In genomic region chr11:65788801-65789200, GRCh38 we compare ENCODE assay signal across 1 cellular context.
TF ChIP-seq lines count a peak whose summit lies in the region.

No MANE protein-coding gene starts in this region.

TF ChIP-seq in WTC11, 78 proteins besides CTCF, POLR2A, EP300 and RAD21 (continued from another document):
- TF ChIP-seq ZNF425 (CRISPR knock-in tag; conservative IDR thresholded peaks at IDR 0.05) = no peak
- TF ChIP-seq GABPB1 (CRISPR knock-in tag; IDR thresholded peaks at IDR 0.05) = no peak
- TF ChIP-seq ZBTB21 (CRISPR knock-in tag; IDR thresholded peaks at IDR 0.05; ENCODE audit: borderline replicate concordance) = no peak
- TF ChIP-seq CDX4 (CRISPR knock-in tag; IDR thresholded peaks at IDR 0.05; ENCODE audit: borderline replicate concordance) = no peak
- TF ChIP-seq CBFB (CRISPR knock-in tag; IDR thresholded peaks at IDR 0.05; ENCODE audit: low read depth) = no peak
- TF ChIP-seq TEAD4 (CRISPR knock-in tag; IDR thresholded peaks at IDR 0.05) = no peak
- no peak for TF ChIP-seq ETV6 (CRISPR knock-in tag; IDR thresholded peaks at IDR 0.05)
- no peak for TF ChIP-seq ZNF423 (CRISPR knock-in tag; IDR thresholded peaks at IDR 0.05)
